ENCODE assay signal across 16 cellular contexts in genomic region chr22:20069331-20070042, GRCh38. TPM values are rescaled to one million over a fixed set of nuclear protein-coding genes. Genes with fewer than 3 reads are reported as not detected.
A peak's percentile ranks its signal among the peaks of the same experiment; 100 is the strongest.
DNase-seq lines count a peak whose midpoint lies in the region; ATAC-seq, FAIRE-seq and TF ChIP-seq lines count a peak whose summit lies in the region.
"Had no signal": no experiment of that assay in that cellular context is flagged by ENCODE, and none has a peak within 500 bp of the region (broad histone marks: within the 10 kb centered on the region; RNA-seq: fewer than 3 reads in every experiment).

No MANE protein-coding gene starts in this region.

- DNase-seq in stimulated activated naive CD8-positive, alpha-beta T cell treated with anti-CD3 and anti-CD28 coated beads, Interleukin-15, Interleukin-2, amounts not matched to agents 100 U/mL and 50 U/mL, for 24 hours, result no peak
- DNase-seq in stimulated activated naive CD8-positive, alpha-beta T cell treated with anti-CD3 and anti-CD28 coated beads, Interleukin-15, amount 100 ng/mL, for 72 hours, result no peak
- DNase-seq in H1 (ENCODE audit: low read depth in 1 of 2, low spot score in 2 of 2) (no peak), KBM-7 (no peak), SJCRH30 (no peak)
- DNase-seq: ACHN; C1 segment of cervical spinal cord; Calu3; CD4-positive, alpha-beta T cell; DMS 273 treated with DMSO at 0.1 percent for 48 hours; DMS79 had no signal

- no peak overlapping the region for H3K27ac Mint-ChIP-seq in stimulated activated naive CD8-positive, alpha-beta T cell treated with anti-CD3 and anti-CD28 coated beads, Interleukin-15, amount 100 ng/mL, for 72 hours
- H3K27ac Mint-ChIP-seq: CD4-positive, alpha-beta T cell; IgD-negative memory B cell had no signal

- H2BK20ac ChIP-seq in H1 (ENCODE audit: low read length), result no peak overlapping the region

- no peak overlapping the region for H2AK5ac ChIP-seq in H1 (ENCODE audit: low read depth, low read length)

- no peak overlapping the region for H3K4ac ChIP-seq in H1 (replicated peaks; ENCODE audit: insufficient read length, low read depth, low read length)

- FAIRE-seq in H1 (lab: Jason Lieb, UNC), result no peak
- FAIRE-seq: GM12878, GM18507, H54 had no signal

- no peaks in the 10 kb centered on the region for H3K9me3 ChIP-seq in H1 (ENCODE audit: insufficient read depth in 2 of 2, low read depth in 1 of 2, low read length in 1 of 2)
- H3K9me3 ChIP-seq in SJCRH30 (replicated peaks), result no peaks in the 10 kb centered on the region

- no peak for TF ChIP-seq EP300 in H1 (IDR thresholded peaks at IDR 0.05; ENCODE audit: borderline replicate concordance in 1 of 2, low read depth in 2 of 2, low read length in 2 of 2)

- H3K79me2 ChIP-seq in H1 (ENCODE audit: control insufficient read depth in 1 of 2, insufficient read depth in 2 of 2, low read length in 2 of 2), result no peaks in the 10 kb centered on the region

- H3K9ac ChIP-seq in H1 (replicated peaks in 1 of 4; ENCODE audit: extremely low read depth in 1 of 4, low read depth in 3 of 4, low read length in 3 of 4), result no peak overlapping the region

- no peak overlapping the region for H3K27ac ChIP-seq in H1 (ENCODE audit: low read depth, low read length)
- H3K27ac ChIP-seq in SJCRH30, result no peak overlapping the region

- no peaks in the 10 kb centered on the region for H3K79me1 ChIP-seq in H1 (ENCODE audit: low read depth, low read length)

- no peak for TF ChIP-seq RAD21 in H1 (IDR thresholded peaks at IDR 0.05 in 1 of 2, conservative IDR thresholded peaks at IDR 0.05 in 1 of 2; ENCODE audit: low read depth in 2 of 2, low read length in 2 of 2)

- H4K91ac ChIP-seq in H1 (replicated peaks; ENCODE audit: insufficient read length, low read length), result no peak overlapping the region

- no peak for TF ChIP-seq POLR2A in H1 (IDR thresholded peaks at IDR 0.05; ENCODE audit: control extremely low read depth in 1 of 2, low read depth in 2 of 2, low read length in 2 of 2)

- H3K27me3 ChIP-seq in H1 (replicated peaks in 1 of 4; ENCODE audit: control insufficient read depth in 3 of 4, extremely low read depth in 1 of 4, insufficient read depth in 3 of 4, low read length in 3 of 4), result peaks cover 0 to 3% (median 0%) of the 10 kb centered on the region in 4 experiments; a peak in 3 of 7 replicates
- no peaks in the 10 kb centered on the region for H3K27me3 ChIP-seq in SJCRH30

- no peaks in the 10 kb centered on the region for H3K4me1 Mint-ChIP-seq in stimulated activated naive CD8-positive, alpha-beta T cell treated with anti-CD3 and anti-CD28 coated beads, Interleukin-15, amount 100 ng/mL, for 72 hours
- H3K4me1 Mint-ChIP-seq: IgD-negative memory B cell had no signal

- in situ Hi-C loops in KBM-7 (cut with MboI; ENCODE audit: low pct_unique_long_range_greater_than_20kb, low sequenced_read_pairs), result no loop called here

- H3K4me3 ChIP-seq in H1 (ENCODE audit: extremely low read depth in 1 of 4, insufficient read depth in 2 of 4, low read depth in 3 of 4, low read length in 4 of 4) (no peak overlapping the region), SJCRH30 (no peak overlapping the region)
- H3K4me3 ChIP-seq: GM12878 had no signal

- no peaks in the 10 kb centered on the region for H3K23me2 ChIP-seq in H1 (ENCODE audit: low read depth, low read length)

- POLR2A ChIA-PET in H1 (lab: Charles Lee; ENCODE audit: partially characterized antibody), result interaction anchor here (1.0 to 1.9 kb wide), 3 partner anchors 9 to 117 kb away, joined by 3 to 5 read pairs (median 4); no protein-coding TSS in a partner anchor

- WGBS in H1 (ENCODE audit: extremely low coverage in 1 of 2, insufficient coverage in 1 of 2, insufficient read length in 1 of 2, insufficient replicate concordance in 2 of 2, low coverage in 1 of 2, low lambda C conversion rate in 2 of 2, missing lambda C conversion rate in 1 of 2), 2 experiments, result 90% methylated on average over 6 of the region's 7 CpGs; no CpG with 5 or more reads in 1 of the 2 experiments

- H3K36me3 ChIP-seq in H1 (ENCODE audit: control insufficient read depth in 2 of 4, insufficient read depth in 4 of 4, low read length in 3 of 4) (no peaks in the 10 kb centered on the region), SJCRH30 (no peaks in the 10 kb centered on the region)

- peaks cover 0 to 3% of the 10 kb centered on the region in 2 experiments for H4K20me1 ChIP-seq in H1 (replicated peaks in 1 of 2; ENCODE audit: control insufficient read depth in 1 of 2, insufficient read depth in 2 of 2, low read length in 2 of 2)

- ATAC-seq in stimulated activated naive CD8-positive, alpha-beta T cell treated with anti-CD3 and anti-CD28 coated beads, Interleukin-15, Interleukin-2, amounts not matched to agents 100 U/mL and 50 U/mL, for 24 hours, result peak; percentile 25
- ATAC-seq in stimulated activated naive CD8-positive, alpha-beta T cell treated with anti-CD3 and anti-CD28 coated beads, Interleukin-15, amount 100 ng/mL, for 72 hours, result no peak
- ATAC-seq: GM12878, HCT116 had no signal

- no peaks in the 10 kb centered on the region for H3K27me3 Mint-ChIP-seq in stimulated activated naive CD8-positive, alpha-beta T cell treated with anti-CD3 and anti-CD28 coated beads, Interleukin-15, amount 100 ng/mL, for 72 hours
- H3K27me3 Mint-ChIP-seq: CD4-positive, alpha-beta T cell; IgD-negative memory B cell had no signal

- no peaks in the 10 kb centered on the region for H3K4me1 ChIP-seq in H1 (replicated peaks in 1 of 4; ENCODE audit: control insufficient read depth in 3 of 4, insufficient read depth in 4 of 4, low read length in 3 of 4)
- no peaks in the 10 kb centered on the region for H3K4me1 ChIP-seq in SJCRH30

- no peak overlapping the region for H3K56ac ChIP-seq in H1 (replicated peaks; ENCODE audit: insufficient read length, low read depth, low read length)

- peak overlapping the region; percentile 38; the same call in 1 of the 2 replicates for H4K8ac ChIP-seq in H1 (ENCODE audit: extremely low read depth, insufficient read depth, low read length)

- no peak overlapping the region for H3K23ac ChIP-seq in H1 (ENCODE audit: insufficient read length)

- no peak overlapping the region for H4K5ac ChIP-seq in H1 (ENCODE audit: insufficient read length, low read depth, low read length)

- no peaks in the 10 kb centered on the region for H3K9me3 Mint-ChIP-seq in stimulated activated naive CD8-positive, alpha-beta T cell treated with anti-CD3 and anti-CD28 coated beads, Interleukin-15, amount 100 ng/mL, for 72 hours
- H3K9me3 Mint-ChIP-seq: CD4-positive, alpha-beta T cell; IgD-negative memory B cell had no signal

- CTCF ChIA-PET in H1 (lab: Charles Lee; ENCODE audit: partially characterized antibody), result interaction anchor here (0.6 to 1.7 kb wide), 3 partner anchors 9 to 380 kb away, joined by 3 to 8 read pairs (median 4); no protein-coding TSS in a partner anchor

- no peak overlapping the region for H3K18ac ChIP-seq in H1 (ENCODE audit: extremely low read depth, low read length)

- H2BK15ac ChIP-seq in H1 (ENCODE audit: low read length), result no peak overlapping the region

- no peak overlapping the region for H2BK120ac ChIP-seq in H1 (replicated peaks; ENCODE audit: low read depth, low read length)

- H3K4me2 ChIP-seq in H1 (ENCODE audit: insufficient read depth in 1 of 2, low read depth in 2 of 2, low read length in 2 of 2), result no peak overlapping the region

- TF ChIP-seq CTCF in H1 (IDR thresholded peaks at IDR 0.05; ENCODE audit: control extremely low read depth in 1 of 3, insufficient read depth in 1 of 3, low read depth in 1 of 3, low read length in 3 of 3), result no peak

- no peak overlapping the region for H2AFZ ChIP-seq in H1 (ENCODE audit: low read length)

- H2BK5ac ChIP-seq in H1 (ENCODE audit: low read depth, low read length), result no peak overlapping the region

- no peak overlapping the region for H3K14ac ChIP-seq in H1 (ENCODE audit: insufficient read length)

- H3K4me3 Mint-ChIP-seq in stimulated activated naive CD8-positive, alpha-beta T cell treated with anti-CD3 and anti-CD28 coated beads, Interleukin-15, amount 100 ng/mL, for 72 hours, result no peak overlapping the region
- H3K4me3 Mint-ChIP-seq: CD4-positive, alpha-beta T cell; IgD-negative memory B cell had no signal

- H2BK12ac ChIP-seq in H1 (ENCODE audit: low read depth, low read length), result no peak overlapping the region

RNA-seq across cellular contexts. Expression of gene DGCR8, which starts 10.6 kb away (rescaled TPM):
- 42.3 and 43.7 TPM in 2 replicates for total RNA-seq in H1 (2021; fragmentation: NEBNext Ultra II Directional; extraction: Animal tissue kit (Norgen Biotek cat#: 25700))
- polyA plus RNA-seq in H1 (2011; rRNA removed), result 23.7 and 42.5 TPM in 2 replicates
- 36.9 TPM for polyA plus RNA-seq in H1 (2011; cell fraction: cytosol; rRNA removed)
- 172 TPM for polyA plus RNA-seq in H1 (2011; cell fraction: nucleus; rRNA removed)
- polyA plus RNA-seq in H1 (2012, experiment 1 of 2), result 33.0 to 43.7 TPM (median 38.6 TPM) in 4 replicates
- polyA plus RNA-seq in H1 (2012, experiment 2 of 2), result 12.7 TPM
- 26.6 TPM for polyA plus RNA-seq in H1 (2013, experiment 1 of 2)
- 22.8 TPM for polyA plus RNA-seq in H1 (2013, experiment 2 of 2)
- polyA minus RNA-seq in H1 (2011; rRNA and poly(A)+ RNA removed), result 31.8 and 33.0 TPM in 2 replicates
- 26.9 TPM for polyA minus RNA-seq in H1 (2011; cell fraction: cytosol; rRNA and poly(A)+ RNA removed)
- 60.0 TPM for polyA minus RNA-seq in H1 (2011; cell fraction: nucleus; rRNA and poly(A)+ RNA removed)
- 30.0 and 39.3 TPM in 2 replicates for total RNA-seq in SJCRH30 (2014; rRNA removed; shearing (Covaris generic))

RNA-seq across cellular contexts. Expression of gene RANBP1, which starts 46.4 kb away (rescaled TPM):
- 484 and 495 TPM in 2 replicates for total RNA-seq in H1 (2021; fragmentation: NEBNext Ultra II Directional; extraction: Animal tissue kit (Norgen Biotek cat#: 25700))
- 343 and 465 TPM in 2 replicates for polyA plus RNA-seq in H1 (2011; rRNA removed)
- 587 TPM for polyA plus RNA-seq in H1 (2011; cell fraction: cytosol; rRNA removed)
- 423 TPM for polyA plus RNA-seq in H1 (2011; cell fraction: nucleus; rRNA removed)
- 421 to 441 TPM (median 430 TPM) in 4 replicates for polyA plus RNA-seq in H1 (2012, experiment 1 of 2)
- 333 TPM for polyA plus RNA-seq in H1 (2012, experiment 2 of 2)
- polyA plus RNA-seq in H1 (2013, experiment 1 of 2), result 541 TPM
- polyA plus RNA-seq in H1 (2013, experiment 2 of 2), result 525 TPM
- 220 and 269 TPM in 2 replicates for polyA minus RNA-seq in H1 (2011; rRNA and poly(A)+ RNA removed)
- polyA minus RNA-seq in H1 (2011; cell fraction: cytosol; rRNA and poly(A)+ RNA removed), result 274 TPM
- 169 TPM for polyA minus RNA-seq in H1 (2011; cell fraction: nucleus; rRNA and poly(A)+ RNA removed)
- total RNA-seq in SJCRH30 (2014; rRNA removed; shearing (Covaris generic)), result 624 and 627 TPM in 2 replicates

RNA-seq across cellular contexts. Expression of gene TRMT2A, which starts 47.5 kb away (rescaled TPM):
- total RNA-seq in H1 (2021; fragmentation: NEBNext Ultra II Directional; extraction: Animal tissue kit (Norgen Biotek cat#: 25700)), result 44.9 and 47.9 TPM in 2 replicates
- 50.3 and 73.2 TPM in 2 replicates for polyA plus RNA-seq in H1 (2011; rRNA removed)
- polyA plus RNA-seq in H1 (2011; cell fraction: cytosol; rRNA removed), result 65.7 TPM
- polyA plus RNA-seq in H1 (2011; cell fraction: nucleus; rRNA removed), result 307 TPM
- polyA plus RNA-seq in H1 (2012, experiment 1 of 2), result 45.4 to 62.4 TPM (median 53.1 TPM) in 4 replicates
- polyA plus RNA-seq in H1 (2012, experiment 2 of 2), result 32.7 TPM
- 36.2 TPM for polyA plus RNA-seq in H1 (2013, experiment 1 of 2)
- 32.7 TPM for polyA plus RNA-seq in H1 (2013, experiment 2 of 2)
- 23.1 and 26.5 TPM in 2 replicates for polyA minus RNA-seq in H1 (2011; rRNA and poly(A)+ RNA removed)
- polyA minus RNA-seq in H1 (2011; cell fraction: cytosol; rRNA and poly(A)+ RNA removed), result 46.8 TPM
- polyA minus RNA-seq in H1 (2011; cell fraction: nucleus; rRNA and poly(A)+ RNA removed), result 94.9 TPM
- total RNA-seq in SJCRH30 (2014; rRNA removed; shearing (Covaris generic)), result 23.6 and 28.3 TPM in 2 replicates

RNA-seq across cellular contexts. Expression of gene TANGO2, which starts 48.6 kb away (rescaled TPM):
- 10.1 and 13.6 TPM in 2 replicates for total RNA-seq in H1 (2021; fragmentation: NEBNext Ultra II Directional; extraction: Animal tissue kit (Norgen Biotek cat#: 25700))
- 18.2 and 18.4 TPM in 2 replicates for polyA plus RNA-seq in H1 (2011; rRNA removed)
- 18.8 TPM for polyA plus RNA-seq in H1 (2011; cell fraction: cytosol; rRNA removed)
- polyA plus RNA-seq in H1 (2011; cell fraction: nucleus; rRNA removed), result 19.5 TPM
- polyA plus RNA-seq in H1 (2012, experiment 1 of 2), result 7.8 to 13.8 TPM (median 12.6 TPM) in 4 replicates
- polyA plus RNA-seq in H1 (2012, experiment 2 of 2), result 11.7 TPM
- 5.2 TPM for polyA plus RNA-seq in H1 (2013, experiment 1 of 2)
- 5.0 TPM for polyA plus RNA-seq in H1 (2013, experiment 2 of 2)
- polyA minus RNA-seq in H1 (2011; rRNA and poly(A)+ RNA removed), result 32.1 and 36.1 TPM in 2 replicates
- polyA minus RNA-seq in H1 (2011; cell fraction: cytosol; rRNA and poly(A)+ RNA removed), result 7.8 TPM
- polyA minus RNA-seq in H1 (2011; cell fraction: nucleus; rRNA and poly(A)+ RNA removed), result 11.9 TPM
- 8.1 and 9.4 TPM in 2 replicates for total RNA-seq in SJCRH30 (2014; rRNA removed; shearing (Covaris generic))

RNA-seq across cellular contexts. Expression of gene ARVCF, which starts 52.9 kb away (rescaled TPM):
- 43.2 and 49.6 TPM in 2 replicates for total RNA-seq in H1 (2021; fragmentation: NEBNext Ultra II Directional; extraction: Animal tissue kit (Norgen Biotek cat#: 25700))
- polyA plus RNA-seq in H1 (2011; rRNA removed), result 31.0 and 68.3 TPM in 2 replicates
- polyA plus RNA-seq in H1 (2011; cell fraction: cytosol; rRNA removed), result 68.4 TPM
- 444 TPM for polyA plus RNA-seq in H1 (2011; cell fraction: nucleus; rRNA removed)
- polyA plus RNA-seq in H1 (2012, experiment 1 of 2), result 37.9 to 61.7 TPM (median 55.2 TPM) in 4 replicates
- polyA plus RNA-seq in H1 (2012, experiment 2 of 2), result 25.1 TPM
- polyA plus RNA-seq in H1 (2013, experiment 1 of 2), result 23.2 TPM
- 21.9 TPM for polyA plus RNA-seq in H1 (2013, experiment 2 of 2)
- 18.4 and 21.2 TPM in 2 replicates for polyA minus RNA-seq in H1 (2011; rRNA and poly(A)+ RNA removed)
- polyA minus RNA-seq in H1 (2011; cell fraction: cytosol; rRNA and poly(A)+ RNA removed), result 28.8 TPM
- 88.4 TPM for polyA minus RNA-seq in H1 (2011; cell fraction: nucleus; rRNA and poly(A)+ RNA removed)
- total RNA-seq in SJCRH30 (2014; rRNA removed; shearing (Covaris generic)), result 4.2 and 9.0 TPM in 2 replicates
